10 cellular contexts compared by ENCODE assay signal in genomic region chr10:61606971-61607907, GRCh38. TPM values are rescaled to one million over a fixed set of nuclear protein-coding genes. Genes with fewer than 3 reads are reported as not detected.
A peak's percentile ranks its signal among the peaks of the same experiment; 100 is the strongest.
DNase-seq lines count a peak whose midpoint lies in the region; ATAC-seq and FAIRE-seq lines count a peak whose summit lies in the region.
"Had no signal": no experiment of that assay in that cellular context is flagged by ENCODE, and none has a peak within 500 bp of the region (broad histone marks: within the 10 kb centered on the region; RNA-seq: fewer than 3 reads in every experiment).

No MANE protein-coding gene starts in this region.

- FAIRE-seq in endometrium (lab: Jason Lieb, UNC): peak; percentile 57
- FAIRE-seq in small intestine (lab: Jason Lieb, UNC): no peak

- no peak overlapping the region for H3K4me3 ChIP-seq in small intestine (ENCODE audit: low read depth in 1 of 2, low read length in 2 of 2)
- H3K4me3 ChIP-seq: BLaER1 had no signal

- no peaks in the 10 kb centered on the region for H3K27me3 ChIP-seq in small intestine (ENCODE audit: control insufficient read depth in 2 of 2, insufficient read depth in 2 of 2, low read length in 2 of 2)
- H3K27me3 ChIP-seq: BLaER1 had no signal

- no peaks in the 10 kb centered on the region for H3K36me3 ChIP-seq in small intestine (ENCODE audit: control insufficient read depth in 2 of 2, insufficient read depth in 2 of 2, low read length in 2 of 2)
- H3K36me3 ChIP-seq: BLaER1 had no signal

- H3K9me3 ChIP-seq in small intestine (ENCODE audit: control insufficient read depth, low read depth): no peaks in the 10 kb centered on the region
- H3K9me3 ChIP-seq: BLaER1 had no signal

- H3K27ac ChIP-seq in small intestine (ENCODE audit: low read depth in 1 of 2, low read length in 1 of 2): no peak overlapping the region
- H3K27ac ChIP-seq: BLaER1 had no signal

- peak; percentile 10 for DNase-seq in NCI-H146 (lab: John Stamatoyannopoulos, UW)
- no peak for DNase-seq in NCI-H146 treated with DMSO at 0.1 percent for 48 hours (lab: John Stamatoyannopoulos, UW; ENCODE audit: unreplicated experiment)
- DNase-seq in M059J (ENCODE audit: low read depth): peak; percentile 24
- peak; percentile 34 for DNase-seq in small intestine
- DNase-seq in HuH-7 (ENCODE audit: low spot score): no peak
- no peak for DNase-seq in OCI-M2 (lab: John Stamatoyannopoulos, UW; ENCODE audit: unreplicated experiment)

- no peak for ATAC-seq in GM18867 (IDR thresholded peaks at IDR 0.05; ENCODE audit: unreplicated experiment)
- ATAC-seq: activated CD4-positive, CD25-positive, alpha-beta regulatory T cell treated with anti-CD3 and anti-CD28 coated beads, Interleukin-2, amount 50 U/mL, for 24 hours had no signal

- 64 to 77% (median 77%) methylated on average over 5 of the region's 5 CpGs for WGBS in small intestine, 3 donors

- H3K4me1 ChIP-seq in small intestine (ENCODE audit: control insufficient read depth in 2 of 2, insufficient read depth in 1 of 2, low read depth in 1 of 2, low read length in 1 of 2): no peaks in the 10 kb centered on the region
- H3K4me1 ChIP-seq: BLaER1 had no signal

RNA-seq across cellular contexts. Expression of gene CABCOCO1, which starts 55.5 kb away (rescaled TPM):
- 0.96 and 3.6 TPM in 2 replicates for total RNA-seq in M059J (2014; rRNA removed; shearing (Covaris generic))
- under 1 TPM in 1 of 3 donors, not detected in 2; 0.15 TPM for polyA plus RNA-seq in small intestine

Comparison
In these comparisons a context has a peak if more than half of its experiments do, and no peak if none do; other contexts are left out.
1. DNase-seq: peak in NCI-H146 (single experiment), M059J (single experiment) and small intestine (single experiment); none in NCI-H146 treated with DMSO at 0.1 percent for 48 hours (single experiment), HuH-7 (single experiment) and OCI-M2 (single experiment).